Comparison of ENCODE assay signal across 1 cellular context in genomic region chr3:177468331-177468730, GRCh38.
TF ChIP-seq lines count a peak whose summit lies in the region.

No MANE protein-coding gene starts in this region.

TF ChIP-seq in IMR-90, 13 proteins besides CTCF, POLR2A, EP300 and RAD21 (continued from another document):
- TF ChIP-seq USF2 (IDR thresholded peaks at IDR 0.05; ENCODE audit: low read depth, low read length) (no peak), RFX5 (IDR thresholded peaks at IDR 0.05; ENCODE audit: low read depth, low read length) (no peak), CHD1 (IDR thresholded peaks at IDR 0.05; ENCODE audit: low read depth, low read length) (no peak)
